Comparison of ENCODE assay signal across 12 cellular contexts in genomic region chr20:45051497-45052060, GRCh38. TPM values are rescaled to one million over a fixed set of nuclear protein-coding genes. Genes with fewer than 3 reads are reported as not detected.
DNase-seq lines count a peak whose midpoint lies in the region; ATAC-seq, FAIRE-seq and TF ChIP-seq lines count a peak whose summit lies in the region.
"Had no signal": no experiment of that assay in that cellular context is flagged by ENCODE, and none has a peak within 500 bp of the region (broad histone marks: within the 10 kb centered on the region; RNA-seq: fewer than 3 reads in every experiment).

No MANE protein-coding gene starts in this region.

- H3K4me1 ChIP-seq in GM12878 (ENCODE audit: control insufficient read depth, insufficient read depth, low read length) = peaks cover 48% of the 10 kb centered on the region

- peak overlapping the region; percentile 14 for H3K4me3 ChIP-seq in GM12878

- H3K9me3 Mint-ChIP-seq in activated naive CD4-positive, alpha-beta T cell treated with anti-CD3 and anti-CD28 coated beads for 36 hours = no peaks in the 10 kb centered on the region
- H3K9me3 Mint-ChIP-seq in stimulated activated naive CD8-positive, alpha-beta T cell treated with anti-CD3 and anti-CD28 coated beads, Interleukin-15, amount 100 ng/mL, for 72 hours = no peaks in the 10 kb centered on the region

- intact Hi-C loops in activated naive CD4-positive, alpha-beta T cell treated with anti-CD3 and anti-CD28 coated beads for 36 hours (cut with micrococcal nuclease) = loop anchor here (1.0 kb wide), 1 partner anchor 10 kb away; no protein-coding TSS in a partner anchor
- intact Hi-C loops in GM12878 (cut with micrococcal nuclease; ENCODE audit: unreplicated experiment) = loop anchor here (5.0 kb wide), 1 partner anchor 241 kb away; no protein-coding TSS in a partner anchor

- TF ChIP-seq RAD21 in GM12878 (IDR thresholded peaks at IDR 0.05; ENCODE audit: insufficient read depth, low read depth, low read length) = no peak

- H3K36me3 Mint-ChIP-seq in activated naive CD4-positive, alpha-beta T cell treated with anti-CD3 and anti-CD28 coated beads for 36 hours (ENCODE audit: low read depth) = peaks cover 26% of the 10 kb centered on the region

- peaks cover 82% of the 10 kb centered on the region for H3K4me1 Mint-ChIP-seq in activated naive CD4-positive, alpha-beta T cell treated with anti-CD3 and anti-CD28 coated beads for 36 hours (ENCODE audit: low read depth)
- peaks cover 84% of the 10 kb centered on the region for H3K4me1 Mint-ChIP-seq in stimulated activated naive CD8-positive, alpha-beta T cell treated with anti-CD3 and anti-CD28 coated beads, Interleukin-15, amount 100 ng/mL, for 72 hours

- H3K27me3 ChIP-seq in GM12878 (replicated peaks in 1 of 2; ENCODE audit: control insufficient read depth in 2 of 2, insufficient read depth in 2 of 2, low read length in 1 of 2) = no peaks in the 10 kb centered on the region

- no peak overlapping the region for H2AFZ ChIP-seq in GM12878 (ENCODE audit: control insufficient read depth, low read depth, low read length)

- H3K4me2 ChIP-seq in GM12878 (ENCODE audit: control insufficient read depth, insufficient read depth) = peak overlapping the region; percentile 36

- no peak for TF ChIP-seq POLR2A in GM12878 (IDR thresholded peaks at IDR 0.05; ENCODE audit: low read depth, low read length)

- peak; percentile 71 to 82; a peak in 2 of 4 replicates for TF ChIP-seq EP300 in GM12878 (IDR thresholded peaks at IDR 0.05; ENCODE audit: borderline replicate concordance in 1 of 2, control insufficient read depth in 1 of 2, low read depth in 2 of 2, low read length in 2 of 2)

- in situ Hi-C loops in KBM-7 (cut with MboI; ENCODE audit: low pct_unique_long_range_greater_than_20kb, low sequenced_read_pairs) = no loop called here
- in situ Hi-C loops in GM12878 (cut with MboI) = no loop called here

- POLR2A ChIA-PET in GM12878 (lab: Charles Lee) = interaction anchor here (1.0 to 1.5 kb wide), 5 partner anchors 8 to 59 kb away, joined by 3 to 6 read pairs (median 4); no protein-coding TSS in a partner anchor

- no peak overlapping the region for H3K4me3 Mint-ChIP-seq in activated naive CD4-positive, alpha-beta T cell treated with anti-CD3 and anti-CD28 coated beads for 36 hours
- H3K4me3 Mint-ChIP-seq in stimulated activated naive CD8-positive, alpha-beta T cell treated with anti-CD3 and anti-CD28 coated beads, Interleukin-15, amount 100 ng/mL, for 72 hours = peak overlapping the region in 1 of 2 donors; percentile 9

- no peaks in the 10 kb centered on the region for H3K9me3 ChIP-seq in GM12878 (replicated peaks; ENCODE audit: control insufficient read depth, insufficient read depth, low read length)

- H3K27me3 Mint-ChIP-seq in activated naive CD4-positive, alpha-beta T cell treated with anti-CD3 and anti-CD28 coated beads for 36 hours (ENCODE audit: low read depth) = no peaks in the 10 kb centered on the region
- H3K27me3 Mint-ChIP-seq in stimulated activated naive CD8-positive, alpha-beta T cell treated with anti-CD3 and anti-CD28 coated beads, Interleukin-15, amount 100 ng/mL, for 72 hours = no peaks in the 10 kb centered on the region
- H3K27me3 Mint-ChIP-seq: progenitor cell of endocrine pancreas had no signal

- peaks cover 2 to 11% of the 10 kb centered on the region in 2 experiments for H3K36me3 ChIP-seq in GM12878 (ENCODE audit: control insufficient read depth in 2 of 2, insufficient read depth in 2 of 2, low read length in 1 of 2)

- no peaks in the 10 kb centered on the region for H4K20me1 ChIP-seq in GM12878 (ENCODE audit: control insufficient read depth, insufficient read depth)

- no peak overlapping the region for H3K9ac ChIP-seq in GM12878 (ENCODE audit: control insufficient read depth, insufficient read depth, low read length)

- CTCF ChIA-PET in activated naive CD4-positive, alpha-beta T cell treated with anti-CD3 and anti-CD28 coated beads for 36 hours (lab: Charles Lee) = interaction anchor here (1.5 to 7.1 kb wide), 4 partner anchors 7 to 241 kb away, joined by 3 to 45 read pairs (median 11); no protein-coding TSS in a partner anchor
- CTCF ChIA-PET in GM12878 (lab: Yijun Ruan, JAX) = interaction anchor here (0.6 to 8.5 kb wide), 15 partner anchors 8 to 242 kb away, joined by 3 to 91 read pairs (median 8); no protein-coding TSS in a partner anchor

- H3K79me2 ChIP-seq in GM12878 (ENCODE audit: control insufficient read depth, insufficient read depth, low read length) = peaks cover 32% of the 10 kb centered on the region

- FAIRE-seq in GM12878 (lab: Jason Lieb, UNC) = peak; percentile 38
- FAIRE-seq: bronchial epithelial cell had no signal

- 56% methylated on average over 3 of the region's 3 CpGs for WGBS in GM12878 (ENCODE audit: insufficient coverage, insufficient replicate concordance, low lambda C conversion rate, missing lambda C conversion rate)

- TF ChIP-seq CTCF in GM12878 (IDR thresholded peaks at IDR 0.05 in 2 of 3, conservative IDR thresholded peaks at IDR 0.05 in 1 of 3; ENCODE audit: control insufficient read depth in 2 of 3, extremely low read depth in 1 of 3, insufficient read depth in 1 of 3, low read depth in 3 of 3, low read length in 3 of 3) (no peak), omental fat pad (IDR thresholded peaks at IDR 0.05) (no peak)

- peak overlapping the region; percentile 29; the same call in 1 of the 2 replicates for H3K27ac ChIP-seq in GM12878 (ENCODE audit: control insufficient read depth, insufficient read depth)

- DNase-seq in activated naive CD4-positive, alpha-beta T cell treated with anti-CD3 and anti-CD28 coated beads for 36 hours = no peak
- no peak for DNase-seq in activated naive CD4-positive, alpha-beta T cell treated with anti-CD3 and anti-CD28 coated beads, Interleukin-2, amount 50 U/mL, for 16 hours
- DNase-seq in KBM-7 = peak; percentile 29
- DNase-seq in GM12878 (ENCODE audit: low read depth, low spot score) = peak; percentile 56
- DNase-seq in stimulated activated naive CD8-positive, alpha-beta T cell treated with anti-CD3 and anti-CD28 coated beads, Interleukin-15, amount 100 ng/mL, for 72 hours = no peak
- no peak for DNase-seq in mesenteric fat pad (ENCODE audit: low spot score)
- no peak for DNase-seq in omental fat pad (ENCODE audit: low spot score)
- DNase-seq: activated CD4-positive, alpha-beta T cell treated with anti-CD3 and anti-CD28 coated beads, Interleukin-2, amount 50 U/mL, for 4 hours; NCI-H1930 had no signal

- peak overlapping the region; percentile 0 for H3K27ac Mint-ChIP-seq in activated naive CD4-positive, alpha-beta T cell treated with anti-CD3 and anti-CD28 coated beads for 36 hours
- peak overlapping the region; percentile 28 to 70 for H3K27ac Mint-ChIP-seq in stimulated activated naive CD8-positive, alpha-beta T cell treated with anti-CD3 and anti-CD28 coated beads, Interleukin-15, amount 100 ng/mL, for 72 hours
- H3K27ac Mint-ChIP-seq: progenitor cell of endocrine pancreas had no signal

- SMC1A ChIA-PET in GM12878 (lab: Charles Lee; ENCODE audit: uncharacterized antibody, unreplicated experiment) = interaction anchor here (0.8 to 6.9 kb wide), 15 partner anchors 8 to 719 kb away, joined by 4 to 82 read pairs (median 7); no protein-coding TSS in a partner anchor

- BruUV-seq in GM12878 (replicated peaks; lab: Mats Ljungman, UMichigan) = no TSS peak

- RAD21 ChIA-PET in GM12878 (lab: Charles Lee; ENCODE audit: unreplicated experiment) = interaction anchor here (0.9 to 4.3 kb wide), 9 partner anchors 8 to 239 kb away, joined by 3 to 47 read pairs (median 9); partner anchors contain the start of genes STK4 and TOMM34

- ATAC-seq in GM12878 (peak; percentile 74), GM19324 (IDR thresholded peaks at IDR 0.05; ENCODE audit: low FRiP score, unreplicated experiment) (no peak), omental fat pad (ENCODE audit: low FRiP score) (no peak)
- ATAC-seq in stimulated activated naive CD8-positive, alpha-beta T cell treated with anti-CD3 and anti-CD28 coated beads, Interleukin-15, amount 100 ng/mL, for 72 hours = peak; percentile 57

RNA-seq across cellular contexts. Expression of gene KCNS1, which starts 49.3 kb away (rescaled TPM):
- under 1 TPM; 0.40 to 0.48 TPM for total RNA-seq in activated naive CD4-positive, alpha-beta T cell treated with anti-CD3 and anti-CD28 coated beads for 36 hours
- not detected in 2 replicates for total RNA-seq in GM12878 (2013; cell fraction: nucleolus; rRNA removed)
- total RNA-seq in GM12878 (2014; rRNA removed) = not detected in 2 replicates
- total RNA-seq in GM12878 (2014; rRNA removed; fragmentation: Illumina TruSeq; extraction: Trizol) = not detected in 2 replicates
- not detected in 2 replicates for total RNA-seq in GM12878 (2021)
- not detected for polyA plus RNA-seq in GM12878 (2011; ENCODE audit: low read depth)
- polyA plus RNA-seq in GM12878 (2011; rRNA removed) = not detected in 2 replicates
- not detected in 2 replicates for polyA plus RNA-seq in GM12878 (2011; cell fraction: cytosol; rRNA removed)
- polyA plus RNA-seq in GM12878 (2011; cell fraction: nucleus; rRNA removed) = not detected in 2 replicates
- polyA plus RNA-seq in GM12878 (2012) = 0.03 and 0.09 TPM in 2 replicates
- not detected in 2 replicates for polyA plus RNA-seq in GM12878 (2014; fragmentation: Illumina TruSeq; extraction: Trizol)
- polyA plus RNA-seq in GM12878 (2014; fragmentation: Nextera tagmentation; extraction: Ambion mirVana) = not detected
- not detected in 2 replicates for polyA plus RNA-seq in GM12878 (2014; rRNA removed)
- polyA plus RNA-seq in GM12878 (2016; fragmentation: Nextera tagmentation; extraction: Ambion mirVana) = not detected
- not detected in 2 replicates for polyA minus RNA-seq in GM12878 (2011; rRNA and poly(A)+ RNA removed)
- polyA minus RNA-seq in GM12878 (2011; cell fraction: cytosol; rRNA and poly(A)+ RNA removed) = not detected in 2 replicates
- polyA minus RNA-seq in GM12878 (2011; cell fraction: nucleus; rRNA and poly(A)+ RNA removed) = not detected in 2 replicates
- total RNA-seq in mesenteric fat pad = not detected
- under 1 TPM in 3 of 4 donors, not detected in 1; 0.47 to 0.60 (median 0.56) TPM for total RNA-seq in omental fat pad

Comparison
In these comparisons a context has a peak if more than half of its experiments do, and no peak if none do; other contexts are left out.
1. DNase-seq: peak in KBM-7 (single experiment) and GM12878 (single experiment); none in activated naive CD4-positive, alpha-beta T cell treated with anti-CD3 and anti-CD28 coated beads for 36 hours (single experiment), activated naive CD4-positive, alpha-beta T cell treated with anti-CD3 and anti-CD28 coated beads, Interleukin-2, amount 50 U/mL, for 16 hours (single experiment), stimulated activated naive CD8-positive, alpha-beta T cell treated with anti-CD3 and anti-CD28 coated beads, Interleukin-15, amount 100 ng/mL, for 72 hours (0 of 2), mesenteric fat pad (single experiment) and omental fat pad (single experiment).
2. ATAC-seq: peak in GM12878 (single experiment) and stimulated activated naive CD8-positive, alpha-beta T cell treated with anti-CD3 and anti-CD28 coated beads, Interleukin-15, amount 100 ng/mL, for 72 hours (single experiment); none in GM19324 (single experiment) and omental fat pad (single experiment).